ENCODE assay signal across 11 cellular contexts in genomic region chr3:149131594-149131993, GRCh38. TPM values are rescaled to one million over a fixed set of nuclear protein-coding genes. Genes with fewer than 3 reads are reported as not detected.
A peak's percentile ranks its signal among the peaks of the same experiment; 100 is the strongest.
DNase-seq lines count a peak whose midpoint lies in the region; ATAC-seq, FAIRE-seq and TF ChIP-seq lines count a peak whose summit lies in the region.
"Had no signal": no experiment of that assay in that cellular context is flagged by ENCODE, and none has a peak within 500 bp of the region (broad histone marks: within the 10 kb centered on the region; RNA-seq: fewer than 3 reads in every experiment).

No MANE protein-coding gene starts in this region.

- no peak for FAIRE-seq in kidney (lab: Jason Lieb, UNC)
- FAIRE-seq: GM12892 had no signal

- POLR2A ChIA-PET in activated CD4-positive, alpha-beta memory T cell treated with anti-CD3 and anti-CD28 coated beads, Interleukin-2, amount 10 ng/mL, durations not matched to agents 7 days and 5 days (lab: Charles Lee), result interaction anchor here (0.6 to 0.8 kb wide), 2 partner anchors 9 to 11 kb away, joined by 3 to 4 read pairs; no protein-coding TSS in a partner anchor

- H3K36me3 ChIP-seq in kidney (ENCODE audit: control insufficient read depth in 1 of 2, insufficient read depth in 2 of 2, low read length in 2 of 2) (no peaks in the 10 kb centered on the region), thoracic aorta (peaks cover 5% of the 10 kb centered on the region), brain microvascular endothelial cell (replicated peaks) (no peaks in the 10 kb centered on the region)

- no peak for ATAC-seq in thoracic aorta (ENCODE audit: insufficient number of reproducible peaks, low FRiP score, low read depth)
- no peak for ATAC-seq in GM21515 (IDR thresholded peaks at IDR 0.05; ENCODE audit: unreplicated experiment)

- H3K4me1 ChIP-seq in kidney (ENCODE audit: control insufficient read depth in 1 of 2, insufficient read depth in 1 of 2, low read depth in 1 of 2, low read length in 2 of 2) (peaks cover 20 to 23% of the 10 kb centered on the region in 2 donors), thoracic aorta (ENCODE audit: control insufficient read depth in 1 of 2, low read depth in 2 of 2) (peaks cover 11 to 32% of the 10 kb centered on the region in 2 donors)

- no peak for TF ChIP-seq CTCF in kidney (IDR thresholded peaks at IDR 0.05; ENCODE audit: borderline replicate concordance, extremely low read depth, insufficient read depth)
- no peak for TF ChIP-seq CTCF in thoracic aorta (IDR thresholded peaks at IDR 0.05)
- no peak for TF ChIP-seq CTCF in brain microvascular endothelial cell (IDR thresholded peaks at IDR 0.05; ENCODE audit: low read depth, low read length, missing control alignments)

- H3K9me3 ChIP-seq in kidney (ENCODE audit: control insufficient read depth in 1 of 2, low read length in 2 of 2) (no peaks in the 10 kb centered on the region), thoracic aorta (no peaks in the 10 kb centered on the region)

- intact Hi-C loops in kidney (cut with DNase I), result no loop called here

- H3K4me1 Mint-ChIP-seq in activated T-cell treated with anti-CD3 and anti-CD28 coated beads, Interleukin-2, amount 50 U/mL, for 24 hours (ENCODE audit: low read depth), result peaks cover 54% of the 10 kb centered on the region
- peaks cover 36% of the 10 kb centered on the region for H3K4me1 Mint-ChIP-seq in activated CD4-positive, alpha-beta memory T cell treated with anti-CD3 and anti-CD28 coated beads, Interleukin-2, amount 10 ng/mL, durations not matched to agents 7 days and 5 days

- H3K27ac ChIP-seq in kidney (ENCODE audit: low read depth in 2 of 2, low read length in 2 of 2), result peak overlapping the region; percentile 49 to 51
- peak overlapping the region; percentile 40 to 92 for H3K27ac ChIP-seq in thoracic aorta
- H3K27ac ChIP-seq in brain microvascular endothelial cell, result no peak overlapping the region

- H3K9me3 Mint-ChIP-seq in activated T-cell treated with anti-CD3 and anti-CD28 coated beads, Interleukin-2, amount 50 U/mL, for 24 hours, result no peaks in the 10 kb centered on the region
- H3K9me3 Mint-ChIP-seq in activated CD4-positive, alpha-beta memory T cell treated with anti-CD3 and anti-CD28 coated beads, Interleukin-2, amount 10 ng/mL, durations not matched to agents 7 days and 5 days, result no peaks in the 10 kb centered on the region

- in situ Hi-C loops in brain microvascular endothelial cell (cut with HindIII; ENCODE audit: low pct_ligation_motif_present, low sequenced_read_pairs), result no loop called here

- peaks cover 22% of the 10 kb centered on the region for H3K36me3 Mint-ChIP-seq in activated T-cell treated with anti-CD3 and anti-CD28 coated beads, Interleukin-2, amount 50 U/mL, for 24 hours (ENCODE audit: low read depth)
- H3K36me3 Mint-ChIP-seq in activated CD4-positive, alpha-beta memory T cell treated with anti-CD3 and anti-CD28 coated beads, Interleukin-2, amount 10 ng/mL, durations not matched to agents 7 days and 5 days (ENCODE audit: low read depth), result peaks cover 14% of the 10 kb centered on the region

- H3K27ac Mint-ChIP-seq in activated T-cell treated with anti-CD3 and anti-CD28 coated beads, Interleukin-2, amount 50 U/mL, for 24 hours, result peak overlapping the region; percentile 19
- H3K27ac Mint-ChIP-seq in activated CD4-positive, alpha-beta memory T cell treated with anti-CD3 and anti-CD28 coated beads, Interleukin-2, amount 10 ng/mL, durations not matched to agents 7 days and 5 days, result no peak overlapping the region

- H3K9ac ChIP-seq in kidney (ENCODE audit: low read length in 2 of 2), result peak overlapping the region; percentile 30 to 37

- no peaks in the 10 kb centered on the region for H3K27me3 Mint-ChIP-seq in activated T-cell treated with anti-CD3 and anti-CD28 coated beads, Interleukin-2, amount 50 U/mL, for 24 hours
- peaks cover 6% of the 10 kb centered on the region for H3K27me3 Mint-ChIP-seq in activated CD4-positive, alpha-beta memory T cell treated with anti-CD3 and anti-CD28 coated beads, Interleukin-2, amount 10 ng/mL, durations not matched to agents 7 days and 5 days

- no peak for DNase-seq in activated T-cell treated with anti-CD3 and anti-CD28 coated beads, Interleukin-2, amount 50 U/mL, for 24 hours
- DNase-seq in activated T-cell treated with anti-CD3 and anti-CD28 coated beads for 4 hours (no peak), kidney (no peak), thoracic aorta (ENCODE audit: low spot score) (no peak), brain microvascular endothelial cell (no peak), retina (no peak)
- DNase-seq in activated CD4-positive, alpha-beta memory T cell treated with anti-CD3 and anti-CD28 coated beads, Interleukin-2, amount 10 ng/mL, durations not matched to agents 7 days and 5 days, result no peak
- DNase-seq: activated effector memory CD4-positive, alpha-beta T cell treated with anti-CD3 and anti-CD28 coated beads, Interleukin-2, amount 50 U/mL, for 16 hours; NCI-H2081 had no signal

- peak overlapping the region; percentile 90 to 98 for H3K4me3 ChIP-seq in kidney (ENCODE audit: low read length in 2 of 2)
- H3K4me3 ChIP-seq in thoracic aorta, result peak overlapping the region; percentile 96
- no peak overlapping the region for H3K4me3 ChIP-seq in brain microvascular endothelial cell (ENCODE audit: low read depth, low read length)

- CTCF ChIA-PET in activated CD4-positive, alpha-beta memory T cell treated with anti-CD3 and anti-CD28 coated beads, Interleukin-2, amount 10 ng/mL, durations not matched to agents 7 days and 5 days (lab: Charles Lee), result interaction anchor here (3.8 kb wide), 1 partner anchor 11 kb away, joined by 27 read pairs; no protein-coding TSS in a partner anchor

- H3K4me3 Mint-ChIP-seq in activated T-cell treated with anti-CD3 and anti-CD28 coated beads, Interleukin-2, amount 50 U/mL, for 24 hours, result peak overlapping the region; percentile 90
- H3K4me3 Mint-ChIP-seq in activated CD4-positive, alpha-beta memory T cell treated with anti-CD3 and anti-CD28 coated beads, Interleukin-2, amount 10 ng/mL, durations not matched to agents 7 days and 5 days, result peak overlapping the region; percentile 56

- no peaks in the 10 kb centered on the region for H3K27me3 ChIP-seq in thoracic aorta (replicated peaks; ENCODE audit: insufficient read depth)
- H3K27me3 ChIP-seq in brain microvascular endothelial cell (replicated peaks), result no peaks in the 10 kb centered on the region

RNA-seq across cellular contexts. Expression of gene HPS3, which starts 2.2 kb away (rescaled TPM):
- 10 to 100 TPM; 33.0 to 33.7 TPM for total RNA-seq in activated CD4-positive, alpha-beta memory T cell treated with anti-CD3 and anti-CD28 coated beads, Interleukin-2, amount 10 ng/mL, durations not matched to agents 7 days and 5 days
- total RNA-seq in kidney (29.4 TPM), thoracic aorta (10 to 100 TPM; 21.3 to 22.9 TPM)
- polyA plus RNA-seq in kidney (ENCODE audit: insufficient read depth, low read depth, low replicate concordance), result 16.9 TPM

RNA-seq across cellular contexts. Expression of gene HLTF, which starts 45.3 kb away (rescaled TPM):
- total RNA-seq in activated CD4-positive, alpha-beta memory T cell treated with anti-CD3 and anti-CD28 coated beads, Interleukin-2, amount 10 ng/mL, durations not matched to agents 7 days and 5 days, result 10 to 100 TPM; 22.2 to 24.5 TPM
- total RNA-seq in kidney (30.2 TPM), thoracic aorta (10 to 100 TPM; 27.5 to 33.6 TPM)
- 10.3 TPM for polyA plus RNA-seq in kidney (ENCODE audit: insufficient read depth, low read depth, low replicate concordance)
